ENCODE assay signal across 1 cellular context in the genomic region with DNA sequence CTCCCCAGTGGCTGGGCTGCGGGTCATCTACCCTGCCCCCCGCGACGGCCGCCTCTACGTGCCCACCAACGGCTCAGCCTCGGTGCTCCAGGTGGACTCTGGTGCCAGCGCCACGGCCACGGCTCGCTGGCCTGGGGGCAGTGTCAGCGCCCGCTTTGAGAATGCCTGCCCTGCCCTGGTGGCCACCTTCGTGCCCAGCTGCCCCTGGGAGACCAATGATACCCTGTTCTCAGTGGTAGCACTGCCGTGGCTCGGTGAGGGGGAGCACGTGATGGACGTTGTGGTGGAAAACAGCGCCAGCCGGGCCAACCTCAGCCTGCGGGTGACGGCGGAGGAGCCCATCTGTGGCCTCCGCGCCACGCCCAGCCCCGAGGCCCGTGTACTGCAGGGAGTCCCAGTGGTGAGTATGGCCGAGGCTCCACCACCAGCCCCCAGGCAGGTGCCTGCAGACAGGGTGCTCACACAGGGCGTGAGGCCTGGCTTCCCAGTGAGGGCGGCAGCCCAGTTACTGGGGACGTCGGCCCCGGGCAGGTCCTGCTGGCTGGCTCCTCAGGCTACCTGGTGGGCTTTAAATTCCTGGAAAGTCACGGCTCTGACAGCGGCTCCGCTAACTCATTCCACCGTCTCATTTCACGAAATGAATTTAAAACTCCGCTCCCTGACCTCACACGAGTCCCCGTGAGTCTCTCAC. TPM values are rescaled to one million over a fixed set of nuclear protein-coding genes. Genes with fewer than 3 reads are reported as not detected.
"Had no signal": no experiment of that assay in that cellular context is flagged by ENCODE, and none has a peak within 500 bp of the region (broad histone marks: within the 10 kb centered on the region; RNA-seq: fewer than 3 reads in every experiment).

No MANE protein-coding gene starts in this region.

RNA-seq across cellular contexts. Expression of a gene that starts 57.8 kb away (rescaled TPM):
- total RNA-seq: ascending aorta had no signal
